Comparison of ENCODE assay signal across 32 cellular contexts in genomic region chr4:87802858-87803257, GRCh38. TPM values are rescaled to one million over a fixed set of nuclear protein-coding genes. Genes with fewer than 3 reads are reported as not detected.
"Had no signal": no experiment of that assay in that cellular context is flagged by ENCODE, and none has a peak within 500 bp of the region (broad histone marks: within the 10 kb centered on the region; RNA-seq: fewer than 3 reads in every experiment).

No MANE protein-coding gene starts in this region.

- H3K9me3 ChIP-seq: body of pancreas, colonic mucosa, esophagus squamous epithelium, gastroesophageal sphincter had no signal

- H3K27me3 ChIP-seq: body of pancreas, colonic mucosa, esophagus squamous epithelium, gastroesophageal sphincter had no signal

- H3K4me1 ChIP-seq: body of pancreas, colonic mucosa, esophagus squamous epithelium, gastroesophageal sphincter had no signal

- H3K4me3 ChIP-seq: body of pancreas, colonic mucosa, esophagus squamous epithelium, gastroesophageal sphincter had no signal

- H3K36me3 ChIP-seq: colonic mucosa, esophagus squamous epithelium, gastroesophageal sphincter had no signal

- DNase-seq: activated CD4-positive, alpha-beta memory T cell treated with anti-CD3 and anti-CD28 coated beads, Interleukin-2, amount 10 ng/mL, durations not matched to agents 7 days and 5 days; activated CD4-positive, alpha-beta T cell treated with anti-CD3 and anti-CD28 coated beads for 4 hours; activated CD4-positive, alpha-beta T cell treated with anti-CD3 and anti-CD28 coated beads, Interleukin-2, amount 10 ng/mL, durations not matched to agents 7 days and 5 days; activated CD4-positive, alpha-beta T cell treated with anti-CD3 and anti-CD28 coated beads, Interleukin-2, amount 50 U/mL, for 4 hours; activated CD4-positive, CD25-positive, alpha-beta regulatory T cell; activated CD4-positive, CD25-positive, alpha-beta regulatory T cell treated with anti-CD3 and anti-CD28 coated beads, Interleukin-2, amount 50 U/mL, for 72 hours; activated CD8-positive, alpha-beta memory T cell treated with anti-CD3 and anti-CD28 coated beads, Interleukin-2, amount 50 U/mL, for 48 hours; activated gamma-delta T cell; activated naive CD4-positive, alpha-beta T cell; activated naive CD4-positive, alpha-beta T cell treated with anti-CD3 and anti-CD28 coated beads, Interleukin-2, amount 10 ng/mL, durations not matched to agents 7 days and 5 days; activated naive CD8-positive, alpha-beta T cell treated with anti-CD3 and anti-CD28 coated beads, Interleukin-2, amount 10 ng/mL, durations not matched to agents 7 days and 5 days; activated T-cell treated with anti-CD3 and anti-CD28 coated beads for 4 hours; activated T-cell treated with anti-CD3 and anti-CD28 coated beads, Interleukin-2, amount 50 U/mL, for 24 hours; activated T-cell treated with anti-CD3 and anti-CD28 coated beads, Interleukin-2, amount 50 U/mL, for 72 hours; body of pancreas; caudate nucleus; cerebellar nuclear complex; colonic mucosa; effector CD8-positive, alpha-beta T cell; esophagus squamous epithelium; foreskin melanocyte; T-helper 2 cell had no signal

- ATAC-seq: activated naive CD4-positive, alpha-beta T cell treated with anti-CD3 and anti-CD28 coated beads, Interleukin-2, amount 50 U/mL, for 72 hours; activated T-cell treated with anti-CD3 and anti-CD28 coated beads, Interleukin-2, amount 50 U/mL, for 72 hours; body of pancreas; gastroesophageal sphincter had no signal

- H3K27ac ChIP-seq: body of pancreas, colonic mucosa, epithelial cell of prostate, esophagus squamous epithelium, gastroesophageal sphincter had no signal

RNA-seq across cellular contexts. Expression of gene IBSP, which starts 3.5 kb away (rescaled TPM):
- total RNA-seq: activated CD4-positive, alpha-beta memory T cell treated with anti-CD3 and anti-CD28 coated beads, Interleukin-2, amount 10 ng/mL, durations not matched to agents 7 days and 5 days; activated CD4-positive, alpha-beta T cell treated with anti-CD3 and anti-CD28 coated beads, Interleukin-2, amount 10 ng/mL, durations not matched to agents 7 days and 5 days; activated naive CD4-positive, alpha-beta T cell treated with anti-CD3 and anti-CD28 coated beads, Interleukin-2, amount 50 U/mL, for 72 hours; activated naive CD8-positive, alpha-beta T cell treated with anti-CD3 and anti-CD28 coated beads, Interleukin-2, amount 10 ng/mL, durations not matched to agents 7 days and 5 days; activated T-cell treated with anti-CD3 and anti-CD28 coated beads, Interleukin-2, amount 50 U/mL, for 72 hours; body of pancreas; colonic mucosa; dermis microvascular lymphatic vessel endothelial cell; endothelial cell of umbilical vein; esophagus squamous epithelium; fibroblast of lung; fibroblast of villous mesenchyme; gastroesophageal sphincter; glomerular endothelial cell; T-helper 1 cell treated with Interleukin-12 subunit alpha and Interleukin-12 subunit beta and Interleukin-4 antibody, amounts not matched to agents 30 ng/mL and 1 ng/mL, for 36 hours had no signal
- polyA plus RNA-seq: endothelial cell of umbilical vein, esophagus, fibroblast of lung had no signal

RNA-seq across cellular contexts. Expression of gene MEPE, which starts 29.9 kb away (rescaled TPM):
- total RNA-seq: activated CD4-positive, alpha-beta memory T cell treated with anti-CD3 and anti-CD28 coated beads, Interleukin-2, amount 10 ng/mL, durations not matched to agents 7 days and 5 days; activated CD4-positive, alpha-beta T cell treated with anti-CD3 and anti-CD28 coated beads, Interleukin-2, amount 10 ng/mL, durations not matched to agents 7 days and 5 days; activated naive CD4-positive, alpha-beta T cell treated with anti-CD3 and anti-CD28 coated beads, Interleukin-2, amount 50 U/mL, for 72 hours; activated naive CD8-positive, alpha-beta T cell treated with anti-CD3 and anti-CD28 coated beads, Interleukin-2, amount 10 ng/mL, durations not matched to agents 7 days and 5 days; activated T-cell treated with anti-CD3 and anti-CD28 coated beads, Interleukin-2, amount 50 U/mL, for 72 hours; body of pancreas; colonic mucosa; dermis microvascular lymphatic vessel endothelial cell; endothelial cell of umbilical vein; esophagus squamous epithelium; fibroblast of lung; fibroblast of villous mesenchyme; gastroesophageal sphincter; glomerular endothelial cell; T-helper 1 cell treated with Interleukin-12 subunit alpha and Interleukin-12 subunit beta and Interleukin-4 antibody, amounts not matched to agents 30 ng/mL and 1 ng/mL, for 36 hours had no signal
- polyA plus RNA-seq: endothelial cell of umbilical vein, esophagus, fibroblast of lung had no signal
